In the genomic region with DNA sequence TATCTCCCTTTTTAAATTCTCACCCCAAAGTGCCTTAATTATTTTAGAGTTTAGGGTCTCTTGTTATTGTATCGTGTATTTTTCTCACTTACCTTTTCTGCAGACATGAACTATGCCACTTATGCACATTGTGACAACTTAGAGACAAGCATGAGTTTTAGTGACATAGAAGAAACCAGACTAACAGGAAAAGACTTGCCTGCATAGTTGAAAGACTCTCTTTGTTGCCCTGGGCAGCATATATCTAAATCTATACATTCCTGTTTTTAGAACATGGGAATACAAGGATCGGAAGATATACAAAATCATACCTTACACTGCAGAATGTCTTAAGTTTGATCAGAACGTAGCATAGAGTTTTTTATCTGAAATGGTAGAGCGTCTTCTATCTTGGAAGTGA, we compare ENCODE assay signal across 9 cellular contexts.
"Had no signal": no experiment of that assay in that cellular context is flagged by ENCODE, and none has a peak within 500 bp of the region (broad histone marks: within the 10 kb centered on the region; RNA-seq: fewer than 3 reads in every experiment).

No MANE protein-coding gene starts in this region.

- H3K36me3 ChIP-seq: HAP-1 had no signal

- H3K4me3 ChIP-seq: GM23248, GM23338, HAP-1 had no signal

- H3K4me1 ChIP-seq: HAP-1 had no signal

- H2AFZ ChIP-seq: GM23248, GM23338 had no signal

- DNase-seq: GM23248, GOT3, H7, H9, HCEC 1CT, HFFc6 had no signal

- H3K4me2 ChIP-seq: GM23338 had no signal

- H3K9ac ChIP-seq: GM23248 had no signal

- H3K27ac ChIP-seq: GM23248 had no signal

- H3K9me3 ChIP-seq: HAP-1 had no signal

- H3K9me3 Mint-ChIP-seq: HFFc6 had no signal

- H3K27ac Mint-ChIP-seq: GM23338, H9, HFFc6 had no signal

- H3K4me3 Mint-ChIP-seq: GM23338, H9, HFFc6 had no signal

- ATAC-seq: GM23338, HCT116 had no signal
